In genomic region chr19:5823579-5824281, GRCh38 we compare ENCODE assay signal across 1 cellular context.
TF ChIP-seq lines count a peak whose summit lies in the region.

No MANE protein-coding gene starts in this region.

TF ChIP-seq in SK-N-SH treated with all-trans-retinoic acid at 6 μM for 48 hours, 23 proteins besides CTCF, POLR2A, EP300 and RAD21 (continued from another document):
- no peak for TF ChIP-seq PATZ1 (CRISPR knock-in tag; IDR thresholded peaks at IDR 0.05; ENCODE audit: borderline replicate concordance)
